In genomic region chr1:201791775-201792166, GRCh38 we compare ENCODE assay signal across 1 cellular context.
TF ChIP-seq lines count a peak whose summit lies in the region.

No MANE protein-coding gene starts in this region.

TF ChIP-seq in SK-N-SH, 30 proteins besides CTCF, POLR2A, EP300 and RAD21 (continued from another document):
- TF ChIP-seq POLR2AphosphoS5 (IDR thresholded peaks at IDR 0.05; ENCODE audit: low read depth, low read length) (peak; percentile 81; the same call in 1 of the 2 replicates), YY1 (IDR thresholded peaks at IDR 0.05; ENCODE audit: low read depth) (peak; percentile 54; the same call in 1 of the 2 replicates), TAF1 (IDR thresholded peaks at IDR 0.05; ENCODE audit: borderline replicate concordance, low read depth, low read length) (no peak), CHD2 (IDR thresholded peaks at IDR 0.05; ENCODE audit: low read length, partially characterized antibody) (no peak), RXRA (IDR thresholded peaks at IDR 0.05; ENCODE audit: borderline replicate concordance, low read depth) (peak; percentile 78; the same call in 1 of the 2 replicates), NFIC (IDR thresholded peaks at IDR 0.05; ENCODE audit: borderline replicate concordance) (peak; percentile 90), FOXJ3 (CRISPR knock-in tag; IDR thresholded peaks at IDR 0.05) (no peak), MAX (IDR thresholded peaks at IDR 0.05; ENCODE audit: low read depth) (peak; percentile 38; the same call in 1 of the 2 replicates), NRF1 (IDR thresholded peaks at IDR 0.05; ENCODE audit: low read depth, low read length) (no peak), TCF12 (IDR thresholded peaks at IDR 0.05) (peak; percentile 92), SIN3A (IDR thresholded peaks at IDR 0.05; ENCODE audit: borderline replicate concordance, low read depth, low read length) (peak; percentile 74; the same call in 1 of the 2 replicates), GABPA (IDR thresholded peaks at IDR 0.05; ENCODE audit: low read depth) (no peak; the same call in 1 of the 2 replicates), MXI1 (IDR thresholded peaks at IDR 0.05; ENCODE audit: low read depth, low read length) (no peak), FOSL2 (IDR thresholded peaks at IDR 0.05; ENCODE audit: borderline replicate concordance, low read depth) (peak; percentile 35; the same call in 1 of the 2 replicates), ELF1 (IDR thresholded peaks at IDR 0.05) (no peak), USF1 (IDR thresholded peaks at IDR 0.05; ENCODE audit: borderline replicate concordance, low read depth) (no peak), TEAD4 (IDR thresholded peaks at IDR 0.05; ENCODE audit: borderline replicate concordance, insufficient read depth) (peak; percentile 67; the same call in 1 of the 2 replicates), USF2 (IDR thresholded peaks at IDR 0.05; ENCODE audit: borderline replicate concordance, low read depth, low read length) (no peak), RFX5 (IDR thresholded peaks at IDR 0.05; ENCODE audit: low read length) (no peak), SMC3 (IDR thresholded peaks at IDR 0.05; ENCODE audit: low read depth, low read length) (no peak; the same call in 1 of the 2 replicates)
